8 cellular contexts compared by ENCODE assay signal in genomic region chr1:243851129-243851756, GRCh38. TPM values are rescaled to one million over a fixed set of nuclear protein-coding genes. Genes with fewer than 3 reads are reported as not detected.
DNase-seq lines count a peak whose midpoint lies in the region; ATAC-seq and TF ChIP-seq lines count a peak whose summit lies in the region.

No MANE protein-coding gene starts in this region.

- DNase-seq in NCI-H510A treated with DMSO at 0.1 percent for 48 hours (lab: John Stamatoyannopoulos, UW) (peak; percentile 69), NCI-H510A (lab: John Stamatoyannopoulos, UW) (no peak), NCI-H146 treated with DMSO at 0.1 percent for 48 hours (lab: John Stamatoyannopoulos, UW; ENCODE audit: unreplicated experiment) (peak; percentile 46), cerebellum (ENCODE audit: low spot score) (peak; percentile 48), mucosa of descending colon (peak in 1 of 3 donors; percentile 34), NCI-H2029 (lab: John Stamatoyannopoulos, UW) (no peak), iPS-NIHi11 (ENCODE audit: low spot score) (no peak)

- H3K9me3 ChIP-seq in mucosa of descending colon: no peaks in the 10 kb centered on the region

- intact Hi-C loops in mucosa of descending colon (cut with DNase I, micrococcal nuclease): no loop called here

- no peaks in the 10 kb centered on the region for H3K36me3 ChIP-seq in mucosa of descending colon (ENCODE audit: low read depth)

- no peak for TF ChIP-seq CTCF in mucosa of descending colon (IDR thresholded peaks at IDR 0.05)

- ATAC-seq in mucosa of descending colon: no peak
- ATAC-seq in GM19452 (IDR thresholded peaks at IDR 0.05; ENCODE audit: unreplicated experiment): no peak

- peak overlapping the region; percentile 38 for H3K4me3 ChIP-seq in mucosa of descending colon

- H3K4me1 ChIP-seq in mucosa of descending colon (ENCODE audit: low read depth): peaks cover 4% of the 10 kb centered on the region

RNA-seq across cellular contexts. Expression of gene AKT3, which starts 1.2 kb away (rescaled TPM):
- total RNA-seq in cerebellum: 141 TPM
- total RNA-seq in mucosa of descending colon: 100 to 1,000 TPM in 1 of 3 donors, 10 to 100 TPM in 1, 1 to 10 TPM in 1; 8.2 to 119 (median 12.6) TPM

Comparison
In these comparisons a context has a peak if more than half of its experiments do, and no peak if none do; other contexts are left out.
1. DNase-seq: peak in NCI-H510A treated with DMSO at 0.1 percent for 48 hours (single experiment), NCI-H146 treated with DMSO at 0.1 percent for 48 hours (single experiment) and cerebellum (single experiment); none in NCI-H510A (single experiment), NCI-H2029 (single experiment) and iPS-NIHi11 (single experiment).